ENCODE assay signal across 14 cellular contexts in the genomic region with DNA sequence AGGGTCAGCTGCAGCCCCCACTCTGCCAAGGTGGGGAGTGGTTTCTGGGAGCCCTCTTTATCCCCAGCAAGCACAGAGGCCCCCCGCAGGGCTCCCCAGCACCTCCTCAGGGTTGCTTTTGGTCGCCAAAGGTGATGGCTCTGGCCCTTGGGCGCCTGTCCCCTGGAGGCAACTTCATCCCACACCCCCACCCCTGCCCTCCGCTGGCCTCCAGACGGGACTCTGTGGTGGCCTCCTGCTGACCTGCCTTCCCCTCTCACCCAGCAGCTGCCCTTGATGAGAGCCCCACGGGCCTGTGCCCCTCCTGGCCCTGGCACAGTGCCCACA. TPM values are rescaled to one million over a fixed set of nuclear protein-coding genes. Genes with fewer than 3 reads are reported as not detected.
DNase-seq lines count a peak whose midpoint lies in the region; ATAC-seq, FAIRE-seq and TF ChIP-seq lines count a peak whose summit lies in the region.
"Had no signal": no experiment of that assay in that cellular context is flagged by ENCODE, and none has a peak within 500 bp of the region (broad histone marks: within the 10 kb centered on the region; RNA-seq: fewer than 3 reads in every experiment).

No MANE protein-coding gene starts in this region.

- in situ Hi-C loops in K562 (cut with MboI) = no loop called here

- no TSS peak for BruUV-seq in MCF 10A (replicated peaks; lab: Mats Ljungman, UMichigan)
- BruUV-seq in K562 (replicated peaks; lab: Mats Ljungman, UMichigan) = no TSS peak

- no peaks in the 10 kb centered on the region for H3K27me3 Mint-ChIP-seq in MCF 10A (ENCODE audit: insufficient read depth, unreplicated experiment)
- H3K27me3 Mint-ChIP-seq: activated B cell treated with CpG ODN at 0.5 μM for 24 hours; stimulated activated naive CD8-positive, alpha-beta T cell treated with anti-CD3 and anti-CD28 coated beads, Interleukin-15, Interleukin-2, amounts not matched to agents 100 ng/mL and 50 ng/mL, for 24 hours had no signal

- peaks cover 0 to 6% of the 10 kb centered on the region in 2 donors for H3K4me1 ChIP-seq in breast epithelium
- H3K4me1 ChIP-seq in K562 (replicated peaks in 1 of 2; ENCODE audit: control insufficient read depth in 2 of 2, insufficient read depth in 2 of 2, low read length in 2 of 2) = peaks cover 2 to 92% of the 10 kb centered on the region in 2 experiments; a peak in 4 of 5 replicates
- peaks cover 9 to 13% of the 10 kb centered on the region in 2 experiments for H3K4me1 ChIP-seq in neutrophil (ENCODE audit: control insufficient read depth in 1 of 2, insufficient read depth in 1 of 2, low read depth in 1 of 2, low read length in 1 of 2)
- H3K4me1 ChIP-seq in uterus = peaks cover 3 to 5% of the 10 kb centered on the region in 2 donors

- H3K4me3 Mint-ChIP-seq in MCF 10A (ENCODE audit: unreplicated experiment) = no peak overlapping the region
- H3K4me3 Mint-ChIP-seq: stimulated activated naive CD8-positive, alpha-beta T cell treated with anti-CD3 and anti-CD28 coated beads, Interleukin-15, Interleukin-2, amounts not matched to agents 100 ng/mL and 50 ng/mL, for 24 hours had no signal

- peaks cover 7% of the 10 kb centered on the region for H3K36me3 Mint-ChIP-seq in MCF 10A (ENCODE audit: insufficient read depth, unreplicated experiment)

- H3K4me3 ChIP-seq in breast epithelium (peak overlapping the region in 1 of 3 donors; percentile 58), K562 (peak overlapping the region; percentile 18; the same call in 1 of the 2 replicates), neutrophil (ENCODE audit: low read depth in 1 of 2, low read length in 1 of 2) (peak overlapping the region in 1 of 2 experiments; percentile 45), uterus (no peak overlapping the region)

- intact Hi-C loops in breast epithelium (cut with DNase I; ENCODE audit: low total_unique reads) (no loop called here), MCF 10A (cut with micrococcal nuclease) (no loop called here), K562 (cut with micrococcal nuclease) (loop anchor here (2.0 to 10.0 kb wide), 2 partner anchors 71 to 265 kb away; partner anchors contain the start of gene NME4), uterus (cut with DNase I; ENCODE audit: low total_unique reads) (loop anchor here (10.0 kb wide), 1 partner anchor 85 kb away; no protein-coding TSS in a partner anchor)

- H3K36me3 ChIP-seq in breast epithelium (no peaks in the 10 kb centered on the region), K562 (ENCODE audit: control insufficient read depth, insufficient read depth, low read length) (no peaks in the 10 kb centered on the region), neutrophil (peaks cover 6% of the 10 kb centered on the region), uterus (no peaks in the 10 kb centered on the region)

- no peaks in the 10 kb centered on the region for H3K9me3 Mint-ChIP-seq in MCF 10A (ENCODE audit: unreplicated experiment)
- H3K9me3 Mint-ChIP-seq: activated B cell treated with CpG ODN at 0.5 μM for 24 hours; stimulated activated naive CD8-positive, alpha-beta T cell treated with anti-CD3 and anti-CD28 coated beads, Interleukin-15, Interleukin-2, amounts not matched to agents 100 ng/mL and 50 ng/mL, for 24 hours had no signal

- TF ChIP-seq EP300 in K562 (IDR thresholded peaks at IDR 0.05; ENCODE audit: low read length) = no peak

- TF ChIP-seq RAD21 in K562 (CRISPR knock-in tag; conservative IDR thresholded peaks at IDR 0.05 in 1 of 2, IDR thresholded peaks at IDR 0.05 in 1 of 2) = no peak

- H4K20me1 ChIP-seq in K562 (replicated peaks; ENCODE audit: control insufficient read depth, insufficient read depth, low read length) = no peaks in the 10 kb centered on the region

- no peaks in the 10 kb centered on the region for H3K9me1 ChIP-seq in K562 (ENCODE audit: control insufficient read depth, insufficient read depth, low read length)

- FAIRE-seq in K562 (lab: Jason Lieb, UNC) = no peak
- FAIRE-seq: colon, D721Med had no signal

- TF ChIP-seq CTCF in breast epithelium (IDR thresholded peaks at IDR 0.05) (no peak), MCF 10A (IDR thresholded peaks at IDR 0.05; ENCODE audit: unreplicated experiment) (no peak), K562 (IDR thresholded peaks at IDR 0.05 in 2 of 3, conservative IDR thresholded peaks at IDR 0.05 in 1 of 3; ENCODE audit: insufficient read depth in 2 of 3, low read depth in 1 of 3, low read length in 3 of 3) (no peak), neutrophil (IDR thresholded peaks at IDR 0.05) (no peak), uterus (IDR thresholded peaks at IDR 0.05) (no peak)

- H3K4me2 ChIP-seq in K562 (ENCODE audit: insufficient read depth, low read length) = peak overlapping the region; percentile 66

- ATAC-seq in K562 = no peak

- no peaks in the 10 kb centered on the region; the same call in 2 of the 3 replicates for H3K79me2 ChIP-seq in K562 (ENCODE audit: control insufficient read depth, insufficient read depth, low read length)

- CTCF ChIA-PET in MCF 10A (lab: Yijun Ruan, JAX) (interaction anchor here (0.6 kb wide), 1 partner anchor 70 kb away, joined by 3 read pairs; the partner anchor contains the start of gene RAB40C), K562 (lab: Yijun Ruan, JAX; ENCODE audit: low intra/inter-chr PET ratio) (interaction anchor here (1.9 kb wide), 1 partner anchor 81 kb away, joined by 8 read pairs; no protein-coding TSS in a partner anchor)

- peak overlapping the region; percentile 89; the same call in 1 of the 2 replicates for H2AFZ ChIP-seq in K562 (ENCODE audit: low read depth, low read length)

- no peak for TF ChIP-seq POLR2A in breast epithelium (IDR thresholded peaks at IDR 0.05)
- TF ChIP-seq POLR2A in K562 (conservative IDR thresholded peaks at IDR 0.05) = no peak
- TF ChIP-seq POLR2A in uterus (IDR thresholded peaks at IDR 0.05) = no peak

- no peak overlapping the region for H3K27ac Mint-ChIP-seq in MCF 10A (ENCODE audit: low read depth, unreplicated experiment)
- H3K27ac Mint-ChIP-seq: activated B cell treated with CpG ODN at 0.5 μM for 24 hours; stimulated activated naive CD8-positive, alpha-beta T cell treated with anti-CD3 and anti-CD28 coated beads, Interleukin-15, Interleukin-2, amounts not matched to agents 100 ng/mL and 50 ng/mL, for 24 hours had no signal

- no peaks in the 10 kb centered on the region for H3K4me1 Mint-ChIP-seq in MCF 10A (ENCODE audit: insufficient read depth, unreplicated experiment)

- peak overlapping the region; percentile 60 to 84 for H3K27ac ChIP-seq in breast epithelium
- H3K27ac ChIP-seq in K562 (ENCODE audit: extremely low read depth, low read depth, low read length) = no peak overlapping the region
- peak overlapping the region; percentile 44 for H3K27ac ChIP-seq in neutrophil
- H3K27ac ChIP-seq in uterus = peak overlapping the region; percentile 76 to 79

- no peak for DNase-seq in breast epithelium (ENCODE audit: low spot score in 2 of 2)
- no peak for DNase-seq in MCF 10A (ENCODE audit: unreplicated experiment)
- DNase-seq in K562 (ENCODE audit: extremely low read depth in 1 of 4, low spot score in 3 of 4) = no peak
- DNase-seq in uterus = no peak
- no peak for DNase-seq in superior temporal gyrus (ENCODE audit: extremely low spot score)
- DNase-seq in medulla oblongata (ENCODE audit: extremely low spot score) = no peak
- DNase-seq in DMS53 (lab: John Stamatoyannopoulos, UW) = no peak
- DNase-seq: NCI-H2171; stimulated activated CD4-positive, alpha-beta T cell treated with anti-CD3 and anti-CD28 coated beads, Interleukin-4, amount 100 ng/mL, for 24 hours had no signal

- 38% methylated on average over 6 of the region's 6 CpGs for WGBS in K562 (ENCODE audit: insufficient coverage, low coverage, missing lambda C conversion rate)

- POLR2A ChIA-PET in MCF 10A (lab: Yijun Ruan, JAX) (interaction anchor here (0.6 kb wide), 1 partner anchor 56 kb away, joined by 3 read pairs; no protein-coding TSS in a partner anchor), K562 (lab: Yijun Ruan, JAX) (interaction anchor here (0.6 to 1.4 kb wide), 4 partner anchors 9 to 81 kb away, joined by 3 to 6 read pairs (median 4); no protein-coding TSS in a partner anchor)

- no peaks in the 10 kb centered on the region for H3K27me3 ChIP-seq in breast epithelium
- no peaks in the 10 kb centered on the region for H3K27me3 ChIP-seq in K562 (ENCODE audit: control insufficient read depth in 2 of 2, insufficient read depth in 2 of 2, low read length in 2 of 2)
- H3K27me3 ChIP-seq in neutrophil = no peaks in the 10 kb centered on the region
- H3K27me3 ChIP-seq in uterus = no peaks in the 10 kb centered on the region

- peak overlapping the region in 1 of 2 experiments; percentile 53; a peak in 3 of 4 replicates for H3K9ac ChIP-seq in K562 (ENCODE audit: insufficient read depth in 1 of 2, low read depth in 2 of 2, low read length in 2 of 2)

- H3K9me3 ChIP-seq in breast epithelium (no peaks in the 10 kb centered on the region), K562 (replicated peaks; ENCODE audit: control insufficient read depth, insufficient read depth, low read depth, low read length) (no peaks in the 10 kb centered on the region), neutrophil (no peaks in the 10 kb centered on the region), uterus (no peaks in the 10 kb centered on the region)

RNA-seq across cellular contexts. Expression of gene RHOT2, which starts 7.8 kb away (rescaled TPM):
- 10 to 100 TPM; 39.4 to 90.8 (median 66.9) TPM for total RNA-seq in breast epithelium
- 110 and 118 TPM in 2 replicates for total RNA-seq in MCF 10A (2022)
- 214 and 929 TPM in 2 replicates for total RNA-seq in K562 (2011; cell fraction: chromatin; rRNA removed; ENCODE audit: low replicate concordance)
- 1,026 and 1,077 TPM in 2 replicates for total RNA-seq in K562 (2011; cell fraction: nucleolus; rRNA removed)
- 329 and 385 TPM in 2 replicates for total RNA-seq in K562 (2011; cell fraction: nucleoplasm; rRNA removed)
- total RNA-seq in K562 (2014; rRNA removed) = 116 and 158 TPM in 2 replicates
- 18.6 and 26.7 TPM in 2 replicates for total RNA-seq in K562 (2014; rRNA removed; fragmentation: Illumina TruSeq; extraction: Trizol)
- total RNA-seq in K562 (2015; rRNA removed; fragmentation: Illumina TruSeq; extraction: Trizol) = 83.6 and 87.9 TPM in 2 replicates
- 267 TPM in 2 replicates for total RNA-seq in K562 (2021)
- 118 and 173 TPM in 2 replicates for polyA plus RNA-seq in K562 (2011; rRNA removed)
- polyA plus RNA-seq in K562 (2011; cell fraction: cytosol; rRNA removed) = 121 and 296 TPM in 2 replicates
- polyA plus RNA-seq in K562 (2011; cell fraction: nucleus; rRNA removed) = 1,454 and 2,407 TPM in 2 replicates
- 192 and 214 TPM in 2 replicates for polyA plus RNA-seq in K562 (2012)
- polyA plus RNA-seq in K562 (2014; fragmentation: Illumina TruSeq; extraction: Trizol) = 112 and 139 TPM in 2 replicates
- polyA plus RNA-seq in K562 (2014; fragmentation: Nextera tagmentation; extraction: Ambion mirVana) = 1 to 10 TPM; 5.0 to 6.8 TPM
- polyA plus RNA-seq in K562 (2014; rRNA removed) = 373 and 378 TPM in 2 replicates
- polyA minus RNA-seq in K562 (2011; rRNA and poly(A)+ RNA removed) = 14.4 and 20.6 TPM in 2 replicates
- 48.0 and 67.2 TPM in 2 replicates for polyA minus RNA-seq in K562 (2011; cell fraction: cytosol; rRNA and poly(A)+ RNA removed)
- 214 and 219 TPM in 2 replicates for polyA minus RNA-seq in K562 (2011; cell fraction: nucleus; rRNA and poly(A)+ RNA removed)
- 10 to 100 TPM; 29.1 to 99.7 (median 71.7) TPM for total RNA-seq in uterus

RNA-seq across cellular contexts. Expression of gene WDR90, which starts 10.9 kb away (rescaled TPM):
- total RNA-seq in breast epithelium (10 to 100 TPM in 2 of 3 donors, 1 to 10 TPM in 1; 9.6 to 26.9 (median 22.7) TPM), MCF 10A (2022) (40.4 and 47.9 TPM in 2 replicates), K562 (2014; rRNA removed) (4.9 and 6.5 TPM in 2 replicates), K562 (2014; rRNA removed; fragmentation: Illumina TruSeq; extraction: Trizol) (0.80 and 1.3 TPM in 2 replicates), K562 (2015; rRNA removed; fragmentation: Illumina TruSeq; extraction: Trizol) (3.0 and 3.3 TPM in 2 replicates), K562 (2021) (10.0 and 12.6 TPM in 2 replicates), uterus (10 to 100 TPM; 18.2 to 79.3 (median 46.9) TPM)
- 25.8 and 70.2 TPM in 2 replicates for total RNA-seq in K562 (2011; cell fraction: chromatin; rRNA removed; ENCODE audit: low replicate concordance)
- total RNA-seq in K562 (2011; cell fraction: nucleolus; rRNA removed) = 50.4 and 60.9 TPM in 2 replicates
- 29.8 and 30.4 TPM in 2 replicates for total RNA-seq in K562 (2011; cell fraction: nucleoplasm; rRNA removed)
- polyA plus RNA-seq in K562 (2011; rRNA removed) (5.7 and 9.4 TPM in 2 replicates), K562 (2014; fragmentation: Illumina TruSeq; extraction: Trizol) (1.4 and 4.3 TPM in 2 replicates), K562 (2014; fragmentation: Nextera tagmentation; extraction: Ambion mirVana) (under 1 TPM; 0.44 to 0.46 TPM), K562 (2014; rRNA removed) (8.1 and 10.6 TPM in 2 replicates)
- 3.8 and 9.9 TPM in 2 replicates for polyA plus RNA-seq in K562 (2011; cell fraction: cytosol; rRNA removed)
- polyA plus RNA-seq in K562 (2011; cell fraction: nucleus; rRNA removed) = 72.9 and 107 TPM in 2 replicates
- polyA plus RNA-seq in K562 (2012) = 6.3 and 9.5 TPM in 2 replicates
- polyA minus RNA-seq in K562 (2011; rRNA and poly(A)+ RNA removed) = 1.0 and 1.4 TPM in 2 replicates
- 2.6 and 4.5 TPM in 2 replicates for polyA minus RNA-seq in K562 (2011; cell fraction: cytosol; rRNA and poly(A)+ RNA removed)
- 20.9 and 23.9 TPM in 2 replicates for polyA minus RNA-seq in K562 (2011; cell fraction: nucleus; rRNA and poly(A)+ RNA removed)

RNA-seq across cellular contexts. Expression of gene RHBDL1, which starts 15.4 kb away (rescaled TPM):
- total RNA-seq in breast epithelium (1 to 10 TPM in 2 of 3 donors, under 1 TPM in 1; 0.48 to 2.3 (median 1.0) TPM), MCF 10A (2022) (3.0 and 4.5 TPM in 2 replicates), K562 (2014; rRNA removed) (2.7 and 3.9 TPM in 2 replicates), K562 (2014; rRNA removed; fragmentation: Illumina TruSeq; extraction: Trizol) (0.11 TPM in 1 of 2 replicates, not detected in the other), K562 (2015; rRNA removed; fragmentation: Illumina TruSeq; extraction: Trizol) (0.79 and 0.94 TPM in 2 replicates), K562 (2021) (3.6 and 4.0 TPM in 2 replicates), uterus (1 to 10 TPM in 2 of 4 donors, not detected in 2; 1.5 to 2.0 TPM)
- 4.0 and 18.2 TPM in 2 replicates for total RNA-seq in K562 (2011; cell fraction: chromatin; rRNA removed; ENCODE audit: low replicate concordance)
- 16.8 and 19.9 TPM in 2 replicates for total RNA-seq in K562 (2011; cell fraction: nucleolus; rRNA removed)
- total RNA-seq in K562 (2011; cell fraction: nucleoplasm; rRNA removed) = 6.3 and 7.2 TPM in 2 replicates
- polyA plus RNA-seq in K562 (2011; rRNA removed) (1.7 and 3.5 TPM in 2 replicates), K562 (2014; fragmentation: Illumina TruSeq; extraction: Trizol) (0.55 and 1.1 TPM in 2 replicates), K562 (2014; fragmentation: Nextera tagmentation; extraction: Ambion mirVana) (under 1 TPM in 1 of 2 experiments, not detected in 1; 0.03 TPM), K562 (2014; rRNA removed) (3.4 and 5.6 TPM in 2 replicates)
- polyA plus RNA-seq in K562 (2011; cell fraction: cytosol; rRNA removed) = 2.9 and 8.6 TPM in 2 replicates
- 36.3 and 53.0 TPM in 2 replicates for polyA plus RNA-seq in K562 (2011; cell fraction: nucleus; rRNA removed)
- 2.4 and 6.7 TPM in 2 replicates for polyA plus RNA-seq in K562 (2012)
- polyA minus RNA-seq in K562 (2011; rRNA and poly(A)+ RNA removed) = 0.15 and 0.39 TPM in 2 replicates
- polyA minus RNA-seq in K562 (2011; cell fraction: cytosol; rRNA and poly(A)+ RNA removed) = 1.2 TPM in 1 of 2 replicates, not detected in the other
- polyA minus RNA-seq in K562 (2011; cell fraction: nucleus; rRNA and poly(A)+ RNA removed) = 3.2 and 5.4 TPM in 2 replicates

RNA-seq across cellular contexts. Expression of gene MCRIP2, which starts 18.5 kb away (rescaled TPM):
- 10 to 100 TPM; 26.8 to 39.7 (median 34.9) TPM for total RNA-seq in breast epithelium
- 43.6 and 44.6 TPM in 2 replicates for total RNA-seq in MCF 10A (2022)
- 33.6 and 106 TPM in 2 replicates for total RNA-seq in K562 (2011; cell fraction: chromatin; rRNA removed; ENCODE audit: low replicate concordance)
- total RNA-seq in K562 (2011; cell fraction: nucleolus; rRNA removed) = 86.7 and 90.7 TPM in 2 replicates
- 54.1 and 55.3 TPM in 2 replicates for total RNA-seq in K562 (2011; cell fraction: nucleoplasm; rRNA removed)
- total RNA-seq in K562 (2014; rRNA removed) = 120 and 148 TPM in 2 replicates
- total RNA-seq in K562 (2014; rRNA removed; fragmentation: Illumina TruSeq; extraction: Trizol) = 3.4 and 6.3 TPM in 2 replicates
- total RNA-seq in K562 (2015; rRNA removed; fragmentation: Illumina TruSeq; extraction: Trizol) = 55.8 and 56.1 TPM in 2 replicates
- 110 and 124 TPM in 2 replicates for total RNA-seq in K562 (2021)
- polyA plus RNA-seq in K562 (2011; rRNA removed) = 35.2 and 47.4 TPM in 2 replicates
- polyA plus RNA-seq in K562 (2011; cell fraction: cytosol; rRNA removed) = 70.6 and 207 TPM in 2 replicates
- polyA plus RNA-seq in K562 (2011; cell fraction: nucleus; rRNA removed) = 72.7 and 125 TPM in 2 replicates
- polyA plus RNA-seq in K562 (2012) = 63.1 and 76.1 TPM in 2 replicates
- polyA plus RNA-seq in K562 (2014; fragmentation: Illumina TruSeq; extraction: Trizol) = 12.8 and 40.4 TPM in 2 replicates
- 1 to 10 TPM in 1 of 2 experiments, under 1 TPM in 1; 0.80 to 3.5 TPM for polyA plus RNA-seq in K562 (2014; fragmentation: Nextera tagmentation; extraction: Ambion mirVana)
- polyA plus RNA-seq in K562 (2014; rRNA removed) = 111 and 123 TPM in 2 replicates
- 5.2 and 5.6 TPM in 2 replicates for polyA minus RNA-seq in K562 (2011; rRNA and poly(A)+ RNA removed)
- polyA minus RNA-seq in K562 (2011; cell fraction: cytosol; rRNA and poly(A)+ RNA removed) = 19.4 and 28.1 TPM in 2 replicates
- polyA minus RNA-seq in K562 (2011; cell fraction: nucleus; rRNA and poly(A)+ RNA removed) = 21.5 and 23.7 TPM in 2 replicates
- total RNA-seq in uterus = 10 to 100 TPM in 2 of 4 donors, 1 to 10 TPM in 2; 2.6 to 62.0 (median 17.0) TPM

RNA-seq across cellular contexts. Expression of gene STUB1, which starts 20.1 kb away (rescaled TPM):
- 100 to 1,000 TPM; 127 to 184 (median 175) TPM for total RNA-seq in breast epithelium
- 99.3 and 124 TPM in 2 replicates for total RNA-seq in MCF 10A (2022)
- total RNA-seq in K562 (2011; cell fraction: chromatin; rRNA removed; ENCODE audit: low replicate concordance) = 38.7 and 156 TPM in 2 replicates
- total RNA-seq in K562 (2011; cell fraction: nucleolus; rRNA removed) = 192 and 203 TPM in 2 replicates
- total RNA-seq in K562 (2011; cell fraction: nucleoplasm; rRNA removed) = 62.0 and 88.9 TPM in 2 replicates
- 251 and 276 TPM in 2 replicates for total RNA-seq in K562 (2014; rRNA removed)
- 65.4 and 88.2 TPM in 2 replicates for total RNA-seq in K562 (2014; rRNA removed; fragmentation: Illumina TruSeq; extraction: Trizol)
- 147 and 168 TPM in 2 replicates for total RNA-seq in K562 (2015; rRNA removed; fragmentation: Illumina TruSeq; extraction: Trizol)
- total RNA-seq in K562 (2021) = 191 and 213 TPM in 2 replicates
- 114 TPM in 2 replicates for polyA plus RNA-seq in K562 (2011; rRNA removed)
- 94.5 and 181 TPM in 2 replicates for polyA plus RNA-seq in K562 (2011; cell fraction: cytosol; rRNA removed)
- 195 and 305 TPM in 2 replicates for polyA plus RNA-seq in K562 (2011; cell fraction: nucleus; rRNA removed)
- polyA plus RNA-seq in K562 (2012) = 87.2 and 101 TPM in 2 replicates
- 152 and 188 TPM in 2 replicates for polyA plus RNA-seq in K562 (2014; fragmentation: Illumina TruSeq; extraction: Trizol)
- 10 to 100 TPM; 10.6 to 27.7 TPM for polyA plus RNA-seq in K562 (2014; fragmentation: Nextera tagmentation; extraction: Ambion mirVana)
- polyA plus RNA-seq in K562 (2014; rRNA removed) = 193 and 200 TPM in 2 replicates
- polyA minus RNA-seq in K562 (2011; rRNA and poly(A)+ RNA removed) = 22.1 and 33.0 TPM in 2 replicates
- polyA minus RNA-seq in K562 (2011; cell fraction: cytosol; rRNA and poly(A)+ RNA removed) = 41.4 and 45.7 TPM in 2 replicates
- 57.6 and 61.8 TPM in 2 replicates for polyA minus RNA-seq in K562 (2011; cell fraction: nucleus; rRNA and poly(A)+ RNA removed)
- 100 to 1,000 TPM in 2 of 4 donors, 10 to 100 TPM in 2; 62.7 to 212 (median 93.3) TPM for total RNA-seq in uterus

Comparison
In these comparisons a context has a peak if more than half of its experiments do, and no peak if none do; other contexts are left out.
1. intact Hi-C loops: an anchor here in K562 (2.0 to 10.0 kb wide) and uterus (10.0 kb wide); none called in breast epithelium and MCF 10A.